18 cellular contexts compared by ENCODE assay signal in the genomic region with DNA sequence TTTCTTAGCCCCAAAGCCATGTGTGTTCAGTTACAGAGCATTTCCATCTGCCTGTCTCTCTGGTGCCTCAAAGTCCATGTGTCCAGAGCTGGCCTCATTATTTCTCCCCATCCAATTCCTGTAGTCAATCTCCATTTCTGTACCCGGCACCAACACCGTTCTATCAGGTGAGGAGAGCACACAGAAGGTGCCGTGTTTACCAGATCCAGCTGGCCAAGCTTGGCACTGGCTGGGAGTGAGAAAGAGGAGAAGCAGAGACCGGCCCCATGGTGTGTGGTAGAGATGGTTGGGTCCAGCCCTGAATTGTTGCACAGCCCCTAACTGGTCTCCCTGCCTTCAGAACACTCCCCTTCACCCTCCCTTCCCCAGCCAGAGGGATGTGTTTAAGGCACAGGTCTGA. TPM values are rescaled to one million over a fixed set of nuclear protein-coding genes. Genes with fewer than 3 reads are reported as not detected.
DNase-seq lines count a peak whose midpoint lies in the region; ATAC-seq and TF ChIP-seq lines count a peak whose summit lies in the region.
"Had no signal": no experiment of that assay in that cellular context is flagged by ENCODE, and none has a peak within 500 bp of the region (broad histone marks: within the 10 kb centered on the region; RNA-seq: fewer than 3 reads in every experiment).

No MANE protein-coding gene starts in this region.

- no peaks in the 10 kb centered on the region for H4K20me1 ChIP-seq in osteoblast (ENCODE audit: insufficient read depth, low read length)

- TF ChIP-seq CTCF in HFFc6 (IDR thresholded peaks at IDR 0.05) (no peak), osteoblast (IDR thresholded peaks at IDR 0.05; ENCODE audit: extremely low read depth, low read depth, low read length) (no peak)

- H3K9me3 Mint-ChIP-seq in activated CD4-positive, alpha-beta T cell treated with anti-CD3 and anti-CD28 coated beads for 36 hours (ENCODE audit: low read depth), result no peaks in the 10 kb centered on the region
- H3K9me3 Mint-ChIP-seq in HFFc6, result no peaks in the 10 kb centered on the region
- H3K9me3 Mint-ChIP-seq in dendritic cell treated with granulocyte-macrophage colony-stimulating factor and Interleukin-4, amounts not matched to agents 40 ng/mL and 50 ng/mL, for 4 days, result no peaks in the 10 kb centered on the region
- H3K9me3 Mint-ChIP-seq: CD4-positive, alpha-beta memory T cell; stimulated activated naive CD8-positive, alpha-beta T cell treated with anti-CD3 and anti-CD28 coated beads, Interleukin-15, amount 100 ng/mL, for 72 hours had no signal

- H3K4me3 ChIP-seq in osteoblast (ENCODE audit: insufficient read depth, low read length), result no peak overlapping the region
- H3K4me3 ChIP-seq: dorsolateral prefrontal cortex, heart left ventricle, right atrium auricular region had no signal

- H3K36me3 Mint-ChIP-seq in activated CD4-positive, alpha-beta T cell treated with anti-CD3 and anti-CD28 coated beads for 36 hours (ENCODE audit: low read depth), result no peaks in the 10 kb centered on the region
- H3K36me3 Mint-ChIP-seq in HFFc6 (ENCODE audit: low read depth), result no peaks in the 10 kb centered on the region
- H3K36me3 Mint-ChIP-seq in dendritic cell treated with granulocyte-macrophage colony-stimulating factor and Interleukin-4, amounts not matched to agents 40 ng/mL and 50 ng/mL, for 4 days (ENCODE audit: low read depth), result no peaks in the 10 kb centered on the region
- H3K36me3 Mint-ChIP-seq: CD4-positive, alpha-beta memory T cell had no signal

- ATAC-seq in activated CD4-positive, alpha-beta T cell treated with anti-CD3 and anti-CD28 coated beads for 36 hours, result no peak
- ATAC-seq in GM21737 (IDR thresholded peaks at IDR 0.05; ENCODE audit: unreplicated experiment) (no peak), GM19395 (IDR thresholded peaks at IDR 0.05; ENCODE audit: unreplicated experiment) (no peak)
- ATAC-seq: HCT116 had no signal

- CTCF ChIA-PET in activated CD4-positive, alpha-beta T cell treated with anti-CD3 and anti-CD28 coated beads for 36 hours (lab: Charles Lee), result interaction anchor here (0.6 to 1.5 kb wide), 4 partner anchors 12 to 76 kb away, joined by 3 to 4 read pairs (median 3); no protein-coding TSS in a partner anchor

- no peaks in the 10 kb centered on the region for H3K36me3 ChIP-seq in osteoblast (ENCODE audit: insufficient read depth, low read length)
- H3K36me3 ChIP-seq: heart left ventricle, right atrium auricular region had no signal

- H3K4me2 ChIP-seq in osteoblast (ENCODE audit: insufficient read depth, low read length), result no peak overlapping the region

- peak overlapping the region; percentile 46 for H3K4me3 Mint-ChIP-seq in activated CD4-positive, alpha-beta T cell treated with anti-CD3 and anti-CD28 coated beads for 36 hours
- no peak overlapping the region for H3K4me3 Mint-ChIP-seq in HFFc6
- H3K4me3 Mint-ChIP-seq in dendritic cell treated with granulocyte-macrophage colony-stimulating factor and Interleukin-4, amounts not matched to agents 40 ng/mL and 50 ng/mL, for 4 days, result no peak overlapping the region

- no peak overlapping the region for H3K27ac ChIP-seq in osteoblast (ENCODE audit: low read depth, low read length)

- POLR2A ChIA-PET in activated CD4-positive, alpha-beta T cell treated with anti-CD3 and anti-CD28 coated beads for 36 hours (lab: Charles Lee), result interaction anchor here (0.5 kb wide), 1 partner anchor 314 kb away, joined by 3 read pairs; no protein-coding TSS in a partner anchor

- no peaks in the 10 kb centered on the region for H3K27me3 ChIP-seq in osteoblast (ENCODE audit: insufficient read depth, low read length)
- H3K27me3 ChIP-seq: dorsolateral prefrontal cortex, heart left ventricle, right atrium auricular region had no signal

- peaks cover 6% of the 10 kb centered on the region for H3K27me3 Mint-ChIP-seq in activated CD4-positive, alpha-beta T cell treated with anti-CD3 and anti-CD28 coated beads for 36 hours
- peaks cover 12% of the 10 kb centered on the region for H3K27me3 Mint-ChIP-seq in HFFc6 (ENCODE audit: insufficient read depth)
- H3K27me3 Mint-ChIP-seq in dendritic cell treated with granulocyte-macrophage colony-stimulating factor and Interleukin-4, amounts not matched to agents 40 ng/mL and 50 ng/mL, for 4 days, result peaks cover 26% of the 10 kb centered on the region

- peaks cover 28% of the 10 kb centered on the region for H3K4me1 Mint-ChIP-seq in activated CD4-positive, alpha-beta T cell treated with anti-CD3 and anti-CD28 coated beads for 36 hours
- H3K4me1 Mint-ChIP-seq in HFFc6 (ENCODE audit: low read depth), result peaks cover 24% of the 10 kb centered on the region
- peaks cover 58% of the 10 kb centered on the region for H3K4me1 Mint-ChIP-seq in dendritic cell treated with granulocyte-macrophage colony-stimulating factor and Interleukin-4, amounts not matched to agents 40 ng/mL and 50 ng/mL, for 4 days (ENCODE audit: low read depth)

- no peak for DNase-seq in activated CD4-positive, alpha-beta T cell treated with anti-CD3 and anti-CD28 coated beads for 36 hours
- no peak for DNase-seq in activated CD4-positive, alpha-beta T cell treated with anti-CD3 and anti-CD28 coated beads for 4 hours
- DNase-seq in HFFc6 (no peak), osteoblast (ENCODE audit: insufficient read length, low spot score, missing footprints) (no peak), NCI-H345 (lab: John Stamatoyannopoulos, UW) (no peak)
- DNase-seq: activated CD8-positive, alpha-beta memory T cell treated with anti-CD3 and anti-CD28 coated beads, Interleukin-2, amount 50 U/mL, for 4 hours; activated naive CD4-positive, alpha-beta T cell; erythroblast; NCI-H2227 treated with DMSO at 0.1 percent for 48 hours; stimulated activated naive CD8-positive, alpha-beta T cell treated with anti-CD3 and anti-CD28 coated beads, Interleukin-15, amount 100 ng/mL, for 72 hours had no signal

- H3K79me2 ChIP-seq in osteoblast (ENCODE audit: insufficient read depth, low read length), result no peaks in the 10 kb centered on the region

- H3K4me1 ChIP-seq in osteoblast (ENCODE audit: insufficient read depth, low read length), result peaks cover 4% of the 10 kb centered on the region

- intact Hi-C loops in activated CD4-positive, alpha-beta T cell treated with anti-CD3 and anti-CD28 coated beads for 36 hours (cut with DNase I, micrococcal nuclease), result no loop called here
- intact Hi-C loops in dendritic cell treated with granulocyte-macrophage colony-stimulating factor and Interleukin-4, amounts not matched to agents 40 ng/mL and 50 ng/mL, for 4 days (cut with micrococcal nuclease), result no loop called here

- peak overlapping the region; percentile 83 for H2AFZ ChIP-seq in osteoblast (ENCODE audit: low read length)

- H3K27ac Mint-ChIP-seq in activated CD4-positive, alpha-beta T cell treated with anti-CD3 and anti-CD28 coated beads for 36 hours, result peak overlapping the region; percentile 75
- peak overlapping the region; percentile 88 for H3K27ac Mint-ChIP-seq in HFFc6
- H3K27ac Mint-ChIP-seq in dendritic cell treated with granulocyte-macrophage colony-stimulating factor and Interleukin-4, amounts not matched to agents 40 ng/mL and 50 ng/mL, for 4 days, result peak overlapping the region; percentile 69

- H3K9me3 ChIP-seq in osteoblast (ENCODE audit: low read depth, low read length), result no peaks in the 10 kb centered on the region
- H3K9me3 ChIP-seq: heart left ventricle, right atrium auricular region had no signal

RNA-seq across cellular contexts. Expression of gene SSBP3, which starts 7.5 kb away (rescaled TPM):
- 10 to 100 TPM; 40.3 to 64.2 TPM for total RNA-seq in activated CD4-positive, alpha-beta T cell treated with anti-CD3 and anti-CD28 coated beads for 36 hours
- 10 to 100 TPM; 42.3 to 72.2 (median 58.1) TPM for total RNA-seq in HFFc6 (2021; fragmentation: NEBNext Ultra II Directional; extraction: Animal tissue kit (Norgen Biotek cat#: 25700))
- total RNA-seq in osteoblast, result 14.5 and 18.3 TPM in 2 replicates
